Comparison of ENCODE assay signal across 31 cellular contexts in the genomic region with DNA sequence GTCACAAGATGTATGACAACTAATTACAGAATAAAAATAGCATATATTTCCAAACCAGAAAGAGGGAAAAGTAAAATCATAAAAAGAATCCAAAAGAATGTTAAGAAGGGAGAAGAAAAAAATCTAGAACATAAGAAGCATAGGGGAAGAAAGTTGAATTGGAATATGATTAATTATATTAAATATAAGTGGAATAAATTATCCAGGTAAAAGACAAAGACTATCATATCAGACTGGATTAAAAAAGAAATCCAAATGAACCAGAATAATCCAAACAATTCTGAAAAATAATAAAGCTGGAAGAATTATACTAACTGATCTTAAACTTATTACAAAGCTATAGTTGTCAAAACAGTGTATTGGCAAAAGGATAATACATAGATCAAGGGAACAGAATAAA.
"Had no signal": no experiment of that assay in that cellular context is flagged by ENCODE, and none has a peak within 500 bp of the region (broad histone marks: within the 10 kb centered on the region; RNA-seq: fewer than 3 reads in every experiment).

No MANE protein-coding gene starts in this region.

- DNase-seq: activated CD4-positive, alpha-beta memory T cell treated with anti-CD3 and anti-CD28 coated beads, Interleukin-2, amount 10 ng/mL, durations not matched to agents 7 days and 5 days; activated CD4-positive, alpha-beta T cell treated with anti-CD3 and anti-CD28 coated beads for 4 hours; activated CD4-positive, alpha-beta T cell treated with anti-CD3 and anti-CD28 coated beads, Interleukin-2, amount 10 ng/mL, durations not matched to agents 7 days and 5 days; activated CD4-positive, alpha-beta T cell treated with anti-CD3 and anti-CD28 coated beads, Interleukin-2, amount 50 U/mL, for 4 hours; activated CD4-positive, CD25-positive, alpha-beta regulatory T cell; activated CD4-positive, CD25-positive, alpha-beta regulatory T cell treated with anti-CD3 and anti-CD28 coated beads, Interleukin-2, amount 50 U/mL, for 72 hours; activated CD8-positive, alpha-beta memory T cell treated with anti-CD3 and anti-CD28 coated beads, Interleukin-2, amount 50 U/mL, for 48 hours; activated effector memory CD4-positive, alpha-beta T cell treated with Interleukin-2 at 50 U/mL for 16 hours; activated gamma-delta T cell treated with Interleukin-2 at 50 U/mL for 16 hours; activated naive CD4-positive, alpha-beta T cell treated with anti-CD3 and anti-CD28 coated beads, Interleukin-2, amount 50 U/mL, for 16 hours; activated naive CD4-positive, alpha-beta T cell treated with Interleukin-2 at 50 U/mL for 16 hours; activated T-cell treated with anti-CD3 and anti-CD28 coated beads for 4 hours; activated T-cell treated with anti-CD3 and anti-CD28 coated beads, Interleukin-2, amount 50 U/mL, for 4 hours; amniotic stem cell; anterior cingulate cortex; brain microvascular endothelial cell; cortex of kidney; dermis blood vessel endothelial cell; effector CD4-positive, alpha-beta T cell; effector memory CD8-positive, alpha-beta T cell; esophagus squamous epithelium; foreskin melanocyte; head of caudate nucleus; T-helper 1 cell; T-helper 17 cell; T1000 had no signal

- H3K27me3 ChIP-seq: brain microvascular endothelial cell, esophagus squamous epithelium had no signal

- FAIRE-seq: astrocyte, bronchial epithelial cell, endothelial cell of umbilical vein had no signal

- H3K36me3 ChIP-seq: brain microvascular endothelial cell had no signal

- ATAC-seq: activated T-cell treated with anti-CD3 and anti-CD28 coated beads, Interleukin-2, amount 50 U/mL, for 4 hours; activated T-helper 17 cell treated with anti-CD3 and anti-CD28 coated beads, Interleukin-2, amount 50 U/mL, for 72 hours; effector memory CD8-positive, alpha-beta T cell; T-helper 17 cell had no signal

- H3K27ac ChIP-seq: brain microvascular endothelial cell, epithelial cell of prostate, esophagus squamous epithelium had no signal

- H3K4me3 ChIP-seq: esophagus squamous epithelium had no signal
